ENCODE assay signal across 13 cellular contexts in the genomic region with DNA sequence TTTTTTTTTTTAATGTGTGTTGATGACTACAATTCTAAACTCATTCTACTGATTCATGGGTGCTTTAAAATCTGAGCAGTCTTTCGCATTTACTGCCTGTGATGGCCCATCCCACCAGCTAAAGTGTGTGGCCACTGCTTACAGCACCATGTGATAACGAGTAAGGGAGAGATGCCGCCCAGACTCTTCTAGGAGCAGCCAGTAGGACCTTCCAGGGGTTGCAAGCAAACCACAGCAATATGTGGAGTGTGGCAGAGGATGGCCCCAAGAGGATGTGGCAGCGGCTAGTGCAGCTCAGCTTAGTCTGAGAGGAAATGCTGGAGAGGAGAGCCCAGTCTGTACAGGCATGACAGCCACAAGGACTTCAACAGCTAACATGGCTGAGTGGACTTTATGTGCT. TPM values are rescaled to one million over a fixed set of nuclear protein-coding genes. Genes with fewer than 3 reads are reported as not detected.
DNase-seq lines count a peak whose midpoint lies in the region; ATAC-seq and TF ChIP-seq lines count a peak whose summit lies in the region.
"Had no signal": no experiment of that assay in that cellular context is flagged by ENCODE, and none has a peak within 500 bp of the region (broad histone marks: within the 10 kb centered on the region; RNA-seq: fewer than 3 reads in every experiment).

No MANE protein-coding gene starts in this region.

- peak overlapping the region; percentile 9 for H3K27ac Mint-ChIP-seq in activated naive CD8-positive, alpha-beta T cell treated with anti-CD3 and anti-CD28 coated beads, Interleukin-2, amount 10 ng/mL, durations not matched to agents 7 days and 5 days
- H3K27ac Mint-ChIP-seq: brain, endodermal cell had no signal

- peak overlapping the region; percentile 38 for H3K4me3 Mint-ChIP-seq in activated naive CD8-positive, alpha-beta T cell treated with anti-CD3 and anti-CD28 coated beads, Interleukin-2, amount 10 ng/mL, durations not matched to agents 7 days and 5 days
- H3K4me3 Mint-ChIP-seq: brain, endodermal cell had no signal

- no peak overlapping the region for H3K4me3 ChIP-seq in RWPE2 (ENCODE audit: severe bottlenecking)
- H3K4me3 ChIP-seq: gastroesophageal sphincter had no signal

- peak; percentile 8 for DNase-seq in stimulated activated CD4-positive, alpha-beta T cell treated with anti-CD3 and anti-CD28 coated beads, Interleukin-1b, Interleukin-23, amount 100 ng/mL, for 48 hours
- no peak for DNase-seq in stimulated activated CD4-positive, alpha-beta T cell treated with anti-CD3 and anti-CD28 coated beads, Interleukin-4, amount 100 ng/mL, for 24 hours
- DNase-seq in RWPE2 (ENCODE audit: low spot score), result no peak
- DNase-seq in activated naive CD8-positive, alpha-beta T cell treated with anti-CD3 and anti-CD28 coated beads, Interleukin-2, amount 10 ng/mL, durations not matched to agents 7 days and 5 days, result peak; percentile 64
- no peak for DNase-seq in NCI-H1105 (lab: John Stamatoyannopoulos, UW)
- no peak for DNase-seq in NCI-H1694 (lab: John Stamatoyannopoulos, UW)
- DNase-seq in stimulated activated naive CD4-positive, alpha-beta T cell treated with Interleukin-2 at 50 U/mL for 16 hours (lab: John Stamatoyannopoulos, UW), result no peak
- no peak for DNase-seq in activated effector memory CD4-positive, alpha-beta T cell treated with anti-CD3 and anti-CD28 coated beads, Interleukin-2, amount 50 U/mL, for 16 hours
- DNase-seq: BE2C, kidney had no signal

- no peaks in the 10 kb centered on the region for H3K27me3 ChIP-seq in RWPE2 (ENCODE audit: insufficient read depth, poor library complexity, severe bottlenecking)
- H3K27me3 ChIP-seq: BE2C, gastroesophageal sphincter had no signal

- peak overlapping the region; percentile 5 for H3K27ac ChIP-seq in RWPE2 (ENCODE audit: poor library complexity, severe bottlenecking)
- H3K27ac ChIP-seq: gastroesophageal sphincter had no signal

- H3K4me1 Mint-ChIP-seq in activated naive CD8-positive, alpha-beta T cell treated with anti-CD3 and anti-CD28 coated beads, Interleukin-2, amount 10 ng/mL, durations not matched to agents 7 days and 5 days, result peaks cover 34% of the 10 kb centered on the region

- H3K4me1 ChIP-seq in RWPE2 (ENCODE audit: insufficient read depth, poor library complexity, severe bottlenecking), result peaks cover 12% of the 10 kb centered on the region
- H3K4me1 ChIP-seq: BE2C had no signal

- peaks cover 2% of the 10 kb centered on the region for H3K9me3 Mint-ChIP-seq in activated naive CD8-positive, alpha-beta T cell treated with anti-CD3 and anti-CD28 coated beads, Interleukin-2, amount 10 ng/mL, durations not matched to agents 7 days and 5 days

- no peak for TF ChIP-seq CTCF in RWPE2 (IDR thresholded peaks at IDR 0.05; ENCODE audit: poor library complexity, severe bottlenecking)

- peaks cover 3% of the 10 kb centered on the region for H3K27me3 Mint-ChIP-seq in activated naive CD8-positive, alpha-beta T cell treated with anti-CD3 and anti-CD28 coated beads, Interleukin-2, amount 10 ng/mL, durations not matched to agents 7 days and 5 days

- H3K36me3 ChIP-seq in RWPE2 (ENCODE audit: low read depth), result no peaks in the 10 kb centered on the region
- H3K36me3 ChIP-seq: BE2C, gastroesophageal sphincter had no signal

- peaks cover 4% of the 10 kb centered on the region for H3K36me3 Mint-ChIP-seq in activated naive CD8-positive, alpha-beta T cell treated with anti-CD3 and anti-CD28 coated beads, Interleukin-2, amount 10 ng/mL, durations not matched to agents 7 days and 5 days
- H3K36me3 Mint-ChIP-seq: brain had no signal

- POLR2A ChIA-PET in activated naive CD8-positive, alpha-beta T cell treated with anti-CD3 and anti-CD28 coated beads, Interleukin-2, amount 10 ng/mL, durations not matched to agents 7 days and 5 days (lab: Charles Lee), result no interaction called here

- ATAC-seq in RWPE2 (ENCODE audit: low read depth), result no peak
- ATAC-seq in activated naive CD8-positive, alpha-beta T cell treated with anti-CD3 and anti-CD28 coated beads, Interleukin-2, amount 10 ng/mL, durations not matched to agents 7 days and 5 days (ENCODE audit: low read depth), result peak; percentile 86
- ATAC-seq: gastroesophageal sphincter had no signal

- no peaks in the 10 kb centered on the region for H3K9me3 ChIP-seq in RWPE2 (ENCODE audit: severe bottlenecking)
- H3K9me3 ChIP-seq: BE2C, gastroesophageal sphincter had no signal

RNA-seq across cellular contexts. Expression of gene IL1B, which starts 14.9 kb away (rescaled TPM):
- under 1 TPM in 1 of 2 experiments, not detected in 1; 0.19 TPM for total RNA-seq in activated naive CD8-positive, alpha-beta T cell treated with anti-CD3 and anti-CD28 coated beads, Interleukin-2, amount 10 ng/mL, durations not matched to agents 7 days and 5 days
- total RNA-seq: endodermal cell had no signal

RNA-seq across cellular contexts. Expression of gene IL1A, which starts 37.4 kb away (rescaled TPM):
- not detected for total RNA-seq in activated naive CD8-positive, alpha-beta T cell treated with anti-CD3 and anti-CD28 coated beads, Interleukin-2, amount 10 ng/mL, durations not matched to agents 7 days and 5 days
- total RNA-seq: gastroesophageal sphincter had no signal

RNA-seq across cellular contexts. Expression of gene CKAP2L, which starts 57.3 kb away (rescaled TPM):
- 10 to 100 TPM; 38.9 to 40.3 TPM for total RNA-seq in activated naive CD8-positive, alpha-beta T cell treated with anti-CD3 and anti-CD28 coated beads, Interleukin-2, amount 10 ng/mL, durations not matched to agents 7 days and 5 days

Comparison
In these comparisons a context has a peak if more than half of its experiments do, and no peak if none do; other contexts are left out.
1. DNase-seq: peak in stimulated activated CD4-positive, alpha-beta T cell treated with anti-CD3 and anti-CD28 coated beads, Interleukin-1b, Interleukin-23, amount 100 ng/mL, for 48 hours (single experiment) and activated naive CD8-positive, alpha-beta T cell treated with anti-CD3 and anti-CD28 coated beads, Interleukin-2, amount 10 ng/mL, durations not matched to agents 7 days and 5 days (single experiment); none in stimulated activated CD4-positive, alpha-beta T cell treated with anti-CD3 and anti-CD28 coated beads, Interleukin-4, amount 100 ng/mL, for 24 hours (single experiment), RWPE2 (single experiment), NCI-H1105 (single experiment), NCI-H1694 (single experiment), stimulated activated naive CD4-positive, alpha-beta T cell treated with Interleukin-2 at 50 U/mL for 16 hours (single experiment) and activated effector memory CD4-positive, alpha-beta T cell treated with anti-CD3 and anti-CD28 coated beads, Interleukin-2, amount 50 U/mL, for 16 hours (single experiment).